22 cellular contexts compared by ENCODE assay signal in genomic region chr14:49480053-49480452, GRCh38.
"Had no signal": no experiment of that assay in that cellular context is flagged by ENCODE, and none has a peak within 500 bp of the region (broad histone marks: within the 10 kb centered on the region; RNA-seq: fewer than 3 reads in every experiment).

No MANE protein-coding gene starts in this region.

- H3K27ac Mint-ChIP-seq: dendritic cell treated with granulocyte-macrophage colony-stimulating factor and Interleukin-4, amounts not matched to agents 40 ng/mL and 50 ng/mL, for 4 days; effector memory CD8-positive, alpha-beta T cell; naive thymus-derived CD4-positive, alpha-beta T cell; nephron progenitor cell; stimulated activated naive B cell treated with anti-CD40 and anti-IgM and Interleukin-4, amounts not matched to agents 10 μg/mL and 1 μg/mL and 100 μg/mL, for 72 hours; type B pancreatic cell had no signal

- H3K4me3 ChIP-seq: esophagus muscularis mucosa, gastrocnemius medialis, heart right ventricle, psoas muscle, spleen, thyroid gland had no signal

- H3K36me3 Mint-ChIP-seq: naive thymus-derived CD4-positive, alpha-beta T cell; stimulated activated naive B cell treated with anti-CD40 and anti-IgM and Interleukin-4, amounts not matched to agents 10 μg/mL and 1 μg/mL and 100 μg/mL, for 72 hours; type B pancreatic cell had no signal

- H3K4me1 ChIP-seq: esophagus muscularis mucosa, gastrocnemius medialis, heart right ventricle, parathyroid adenoma, psoas muscle, thyroid gland had no signal

- H3K27ac ChIP-seq: epithelial cell of prostate, esophagus muscularis mucosa, gastrocnemius medialis, heart right ventricle, parathyroid adenoma, psoas muscle, spleen, thyroid gland had no signal

- ATAC-seq: effector memory CD8-positive, alpha-beta T cell; gastrocnemius medialis; heart right ventricle; naive thymus-derived CD4-positive, alpha-beta T cell; psoas muscle; sciatic nerve; stimulated activated naive B cell treated with anti-CD40 and anti-IgM and Interleukin-4, amounts not matched to agents 10 μg/mL and 1 μg/mL and 100 μg/mL, for 72 hours had no signal

- H3K27me3 ChIP-seq: esophagus muscularis mucosa, gastrocnemius medialis, spleen, thyroid gland had no signal

- DNase-seq: effector memory CD8-positive, alpha-beta T cell; gastrocnemius medialis; heart right ventricle; hypothalamus; kidney glomerular epithelial cell; naive thymus-derived CD4-positive, alpha-beta T cell; nephron progenitor cell; psoas muscle; retina; spleen; stimulated activated CD4-positive, alpha-beta T cell treated with anti-CD3 and anti-CD28 coated beads, Interleukin-15, amount 100 ng/mL, for 24 hours; stimulated activated CD4-positive, alpha-beta T cell treated with anti-CD3 and anti-CD28 coated beads, Interleukin-1b, Interleukin-23, amount 100 ng/mL, for 48 hours; stimulated activated CD4-positive, alpha-beta T cell treated with anti-CD3 and anti-CD28 coated beads, Interleukin-4, amount 100 ng/mL, for 4 hours; stimulated activated naive B cell treated with anti-CD40 and anti-IgM and Interleukin-4, amounts not matched to agents 10 μg/mL and 1 μg/mL and 100 μg/mL, for 72 hours; thyroid gland had no signal

- H3K9me3 ChIP-seq: gastrocnemius medialis, psoas muscle, thyroid gland had no signal

- H3K4me3 Mint-ChIP-seq: central memory CD8-positive, alpha-beta T cell; dendritic cell treated with granulocyte-macrophage colony-stimulating factor and Interleukin-4, amounts not matched to agents 40 ng/mL and 50 ng/mL, for 4 days; effector memory CD8-positive, alpha-beta T cell; naive thymus-derived CD4-positive, alpha-beta T cell; nephron progenitor cell; stimulated activated naive B cell treated with anti-CD40 and anti-IgM and Interleukin-4, amounts not matched to agents 10 μg/mL and 1 μg/mL and 100 μg/mL, for 72 hours; type B pancreatic cell had no signal

- H3K27me3 Mint-ChIP-seq: dendritic cell treated with granulocyte-macrophage colony-stimulating factor and Interleukin-4, amounts not matched to agents 40 ng/mL and 50 ng/mL, for 4 days had no signal

- H3K36me3 ChIP-seq: esophagus muscularis mucosa, gastrocnemius medialis, heart right ventricle, spleen, thyroid gland had no signal

- H3K4me1 Mint-ChIP-seq: central memory CD8-positive, alpha-beta T cell had no signal

- H3K9me3 Mint-ChIP-seq: central memory CD8-positive, alpha-beta T cell; effector memory CD8-positive, alpha-beta T cell; type B pancreatic cell had no signal
